ENCODE assay signal across 22 cellular contexts in the genomic region with DNA sequence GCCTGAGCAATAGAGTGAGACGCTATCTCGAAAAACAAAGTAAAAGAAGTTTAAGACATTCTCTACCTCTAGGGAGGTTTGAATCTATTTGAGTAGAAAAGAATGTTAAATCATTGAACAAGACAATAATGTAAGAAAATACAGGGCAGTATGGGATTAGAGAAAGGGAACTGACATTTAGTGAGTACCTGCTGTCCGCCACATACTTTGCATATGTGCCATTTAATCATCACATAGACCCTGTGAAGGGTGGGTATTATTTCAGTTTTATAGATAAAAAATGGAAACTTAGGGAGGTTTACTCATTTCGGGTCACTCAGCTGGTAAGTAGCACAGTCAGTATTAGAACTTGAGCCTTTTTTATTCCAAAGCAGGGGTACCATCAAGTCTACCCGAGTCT. TPM values are rescaled to one million over a fixed set of nuclear protein-coding genes. Genes with fewer than 3 reads are reported as not detected.
A peak's percentile ranks its signal among the peaks of the same experiment; 100 is the strongest.
DNase-seq lines count a peak whose midpoint lies in the region; ATAC-seq and TF ChIP-seq lines count a peak whose summit lies in the region.
"Had no signal": no experiment of that assay in that cellular context is flagged by ENCODE, and none has a peak within 500 bp of the region (broad histone marks: within the 10 kb centered on the region; RNA-seq: fewer than 3 reads in every experiment).

No MANE protein-coding gene starts in this region.

- TF ChIP-seq CTCF in OCI-LY1 (IDR thresholded peaks at IDR 0.05; ENCODE audit: low read length) = no peak
- no peak for TF ChIP-seq CTCF in esophagus squamous epithelium (IDR thresholded peaks at IDR 0.05)
- no peak for TF ChIP-seq CTCF in WTC11 (IDR thresholded peaks at IDR 0.05)

- peak; percentile 63 for ATAC-seq in activated T-cell treated with anti-CD3 and anti-CD28 coated beads, Interleukin-2, amount 50 U/mL, for 4 hours
- ATAC-seq in activated naive CD8-positive, alpha-beta T cell treated with anti-CD3 and anti-CD28 coated beads, Interleukin-2, amount 50 U/mL, for 24 hours = peak; percentile 93
- ATAC-seq in stimulated activated memory B cell treated with anti-CD40 and anti-IgM and Interleukin-4, amounts not matched to agents 10 μg/mL and 1 μg/mL and 100 μg/mL, for 72 hours = peak; percentile 80
- ATAC-seq in WTC11 = no peak
- ATAC-seq in GM18505 (IDR thresholded peaks at IDR 0.05; ENCODE audit: unreplicated experiment) = no peak

- H3K9me3 ChIP-seq in OCI-LY1 (ENCODE audit: low read length) (no peaks in the 10 kb centered on the region), esophagus squamous epithelium (no peaks in the 10 kb centered on the region)
- H3K9me3 ChIP-seq: BLaER1 had no signal

- peaks cover 64% of the 10 kb centered on the region for H3K4me1 Mint-ChIP-seq in activated T-cell treated with anti-CD3 and anti-CD28 coated beads, Interleukin-2, amount 50 U/mL, for 4 hours (ENCODE audit: low read depth)
- peaks cover 65% of the 10 kb centered on the region for H3K4me1 Mint-ChIP-seq in activated naive CD8-positive, alpha-beta T cell treated with anti-CD3 and anti-CD28 coated beads, Interleukin-2, amount 50 U/mL, for 24 hours
- peaks cover 55% of the 10 kb centered on the region for H3K4me1 Mint-ChIP-seq in stimulated activated memory B cell treated with anti-CD40 and anti-IgM and Interleukin-4, amounts not matched to agents 10 μg/mL and 1 μg/mL and 100 μg/mL, for 72 hours
- H3K4me1 Mint-ChIP-seq in WTC11 = peaks cover 5% of the 10 kb centered on the region

- H3K4me1 ChIP-seq in OCI-LY1 (ENCODE audit: insufficient read depth, low read length, severe bottlenecking) (peaks cover 39% of the 10 kb centered on the region), esophagus squamous epithelium (peaks cover 0 to 12% (median 0%) of the 10 kb centered on the region in 3 donors)
- H3K4me1 ChIP-seq: BLaER1 had no signal

- peaks cover 61% of the 10 kb centered on the region for H3K36me3 Mint-ChIP-seq in activated T-cell treated with anti-CD3 and anti-CD28 coated beads, Interleukin-2, amount 50 U/mL, for 4 hours (ENCODE audit: insufficient read depth)
- H3K36me3 Mint-ChIP-seq in activated naive CD8-positive, alpha-beta T cell treated with anti-CD3 and anti-CD28 coated beads, Interleukin-2, amount 50 U/mL, for 24 hours (ENCODE audit: low read depth) = peaks cover 78% of the 10 kb centered on the region
- peaks cover 73% of the 10 kb centered on the region for H3K36me3 Mint-ChIP-seq in stimulated activated memory B cell treated with anti-CD40 and anti-IgM and Interleukin-4, amounts not matched to agents 10 μg/mL and 1 μg/mL and 100 μg/mL, for 72 hours
- peaks cover 61% of the 10 kb centered on the region for H3K36me3 Mint-ChIP-seq in WTC11

- no peak overlapping the region for H3K4me3 Mint-ChIP-seq in activated T-cell treated with anti-CD3 and anti-CD28 coated beads, Interleukin-2, amount 50 U/mL, for 4 hours
- peak overlapping the region; percentile 49 for H3K4me3 Mint-ChIP-seq in activated naive CD8-positive, alpha-beta T cell treated with anti-CD3 and anti-CD28 coated beads, Interleukin-2, amount 50 U/mL, for 24 hours
- peak overlapping the region; percentile 34 for H3K4me3 Mint-ChIP-seq in stimulated activated memory B cell treated with anti-CD40 and anti-IgM and Interleukin-4, amounts not matched to agents 10 μg/mL and 1 μg/mL and 100 μg/mL, for 72 hours
- no peak overlapping the region for H3K4me3 Mint-ChIP-seq in WTC11
- H3K4me3 Mint-ChIP-seq: type B pancreatic cell had no signal

- peak overlapping the region; percentile 91 for H3K27ac Mint-ChIP-seq in activated naive CD8-positive, alpha-beta T cell treated with anti-CD3 and anti-CD28 coated beads, Interleukin-2, amount 50 U/mL, for 24 hours
- peak overlapping the region; percentile 91 for H3K27ac Mint-ChIP-seq in stimulated activated memory B cell treated with anti-CD40 and anti-IgM and Interleukin-4, amounts not matched to agents 10 μg/mL and 1 μg/mL and 100 μg/mL, for 72 hours
- no peak overlapping the region for H3K27ac Mint-ChIP-seq in WTC11
- H3K27ac Mint-ChIP-seq: type B pancreatic cell had no signal

- intact Hi-C loops in esophagus squamous epithelium (cut with DNase I) = no loop called here

- peaks cover 91% of the 10 kb centered on the region for H3K36me3 ChIP-seq in OCI-LY1 (ENCODE audit: insufficient read depth, low read length)
- peaks cover 4 to 80% (median 12%) of the 10 kb centered on the region in 3 donors for H3K36me3 ChIP-seq in esophagus squamous epithelium

- no peaks in the 10 kb centered on the region for H4K20me1 ChIP-seq in OCI-LY1 (ENCODE audit: insufficient read depth, low read length)

- TF ChIP-seq POLR2A in esophagus squamous epithelium (IDR thresholded peaks at IDR 0.05) (no peak), GM18505 (IDR thresholded peaks at IDR 0.05; ENCODE audit: borderline replicate concordance, extremely low read depth, insufficient read depth, insufficient read length) (no peak)

- DNase-seq in activated T-cell treated with anti-CD3 and anti-CD28 coated beads, Interleukin-2, amount 50 U/mL, for 4 hours = no peak
- DNase-seq in activated T-cell treated with anti-CD3 and anti-CD28 coated beads for 4 hours (no peak), esophagus squamous epithelium (lab: John Stamatoyannopoulos, UW) (no peak), WTC11 (ENCODE audit: low spot score) (no peak)
- no peak for DNase-seq in activated naive CD8-positive, alpha-beta T cell treated with anti-CD3 and anti-CD28 coated beads, Interleukin-2, amount 50 U/mL, for 24 hours
- DNase-seq: activated CD4-positive, alpha-beta T cell treated with anti-CD3 and anti-CD28 coated beads for 4 hours; activated CD8-positive, alpha-beta memory T cell treated with anti-CD3 and anti-CD28 coated beads, Interleukin-2, amount 50 U/mL, for 48 hours; NCI-H1105; NCI-H2029 treated with DMSO at 0.1 percent for 48 hours; NCI-H226; NCI-H748 treated with DMSO at 0.1 percent for 48 hours; OCI-M1; retina; Right ventricle myocardium superior; stimulated activated CD4-positive, alpha-beta T cell treated with anti-CD3 and anti-CD28 coated beads, Interleukin-2, amount 100 ng/mL, for 48 hours had no signal

- peak overlapping the region; percentile 39 for H3K4me2 ChIP-seq in OCI-LY1 (ENCODE audit: low read length)
- H3K4me2 ChIP-seq: BLaER1, smooth muscle cell had no signal

- H3K4me3 ChIP-seq in OCI-LY1 (ENCODE audit: low read depth, low read length, poor library complexity, severe bottlenecking) (peak overlapping the region; percentile 19), esophagus squamous epithelium (no peak overlapping the region)
- H3K4me3 ChIP-seq: BLaER1, coronary artery, smooth muscle cell had no signal

- H3K9ac ChIP-seq in OCI-LY1 (ENCODE audit: low read length) = peak overlapping the region; percentile 39; the same call in 1 of the 2 replicates
- H3K9ac ChIP-seq: BLaER1 had no signal

- H3K27me3 Mint-ChIP-seq in activated T-cell treated with anti-CD3 and anti-CD28 coated beads, Interleukin-2, amount 50 U/mL, for 4 hours (ENCODE audit: low read depth) = no peaks in the 10 kb centered on the region
- H3K27me3 Mint-ChIP-seq in activated naive CD8-positive, alpha-beta T cell treated with anti-CD3 and anti-CD28 coated beads, Interleukin-2, amount 50 U/mL, for 24 hours = no peaks in the 10 kb centered on the region
- no peaks in the 10 kb centered on the region for H3K27me3 Mint-ChIP-seq in stimulated activated memory B cell treated with anti-CD40 and anti-IgM and Interleukin-4, amounts not matched to agents 10 μg/mL and 1 μg/mL and 100 μg/mL, for 72 hours
- H3K27me3 Mint-ChIP-seq in WTC11 (ENCODE audit: low read depth) = no peaks in the 10 kb centered on the region
- H3K27me3 Mint-ChIP-seq: type B pancreatic cell had no signal

- H3K27ac ChIP-seq in OCI-LY1 (ENCODE audit: low read depth, low read length, poor library complexity, severe bottlenecking) (peak overlapping the region; percentile 86), esophagus squamous epithelium (no peak overlapping the region)
- H3K27ac ChIP-seq: BLaER1, coronary artery had no signal

- H3K27me3 ChIP-seq in OCI-LY1 (ENCODE audit: insufficient read depth, low read length) (no peaks in the 10 kb centered on the region), esophagus squamous epithelium (no peaks in the 10 kb centered on the region)
- H3K27me3 ChIP-seq: BLaER1 had no signal

- H3K9me3 Mint-ChIP-seq in activated T-cell treated with anti-CD3 and anti-CD28 coated beads, Interleukin-2, amount 50 U/mL, for 4 hours = no peaks in the 10 kb centered on the region
- H3K9me3 Mint-ChIP-seq in activated naive CD8-positive, alpha-beta T cell treated with anti-CD3 and anti-CD28 coated beads, Interleukin-2, amount 50 U/mL, for 24 hours = no peaks in the 10 kb centered on the region
- no peaks in the 10 kb centered on the region for H3K9me3 Mint-ChIP-seq in stimulated activated memory B cell treated with anti-CD40 and anti-IgM and Interleukin-4, amounts not matched to agents 10 μg/mL and 1 μg/mL and 100 μg/mL, for 72 hours
- H3K9me3 Mint-ChIP-seq in WTC11 = no peaks in the 10 kb centered on the region
- H3K9me3 Mint-ChIP-seq: type B pancreatic cell had no signal

- CTCF ChIA-PET in WTC11 (lab: Charles Lee) = interaction anchor here (0.7 kb wide), 1 partner anchor 13 kb away, joined by 3 read pairs; no protein-coding TSS in a partner anchor

- no peak overlapping the region for H2AFZ ChIP-seq in OCI-LY1 (ENCODE audit: low read length)

- POLR2A ChIA-PET in WTC11 (lab: Charles Lee) = no interaction called here

- H3F3A ChIP-seq in OCI-LY1 (ENCODE audit: insufficient read depth, low read length) = no peaks in the 10 kb centered on the region

- 87 to 92% methylated on average over 5 of the region's 5 CpGs for WGBS in esophagus squamous epithelium, 2 donors

- no peaks in the 10 kb centered on the region for H3K9me2 ChIP-seq in OCI-LY1 (ENCODE audit: low read depth, low read length)

- 0 out of 2 replicates have a peak, but pooled peaks cover 7% of the 10 kb centered on the region for H3K79me2 ChIP-seq in OCI-LY1 (ENCODE audit: insufficient read depth, low read length)

TF ChIP-seq in WTC11, 78 proteins besides CTCF, POLR2A, EP300 and RAD21 (continues in another document):
- no peak for TF ChIP-seq ZNF121 (CRISPR knock-in tag; IDR thresholded peaks at IDR 0.05)
- no peak for TF ChIP-seq ETV6 (CRISPR knock-in tag; IDR thresholded peaks at IDR 0.05)
- TF ChIP-seq TEAD4 (CRISPR knock-in tag; IDR thresholded peaks at IDR 0.05) = no peak
- TF ChIP-seq NR3C1 (CRISPR knock-in tag; conservative IDR thresholded peaks at IDR 0.05; ENCODE audit: low read depth) = no peak

RNA-seq across cellular contexts. Expression of gene STK4, which starts 31.4 kb away (rescaled TPM):
- 100 to 1,000 TPM; 134 to 157 (median 149) TPM for total RNA-seq in activated T-cell treated with anti-CD3 and anti-CD28 coated beads, Interleukin-2, amount 50 U/mL, for 4 hours
- total RNA-seq in esophagus squamous epithelium = 10 to 100 TPM; 14.6 to 29.8 (median 17.6) TPM
- total RNA-seq in WTC11 (2021) = 36.0 to 41.2 TPM (median 37.9 TPM) in 3 replicates

RNA-seq across cellular contexts. Expression of gene TOMM34, which starts 37.5 kb away (rescaled TPM):
- total RNA-seq in activated T-cell treated with anti-CD3 and anti-CD28 coated beads, Interleukin-2, amount 50 U/mL, for 4 hours = 10 to 100 TPM; 70.8 to 76.6 (median 71.6) TPM
- total RNA-seq in esophagus squamous epithelium = 10 to 100 TPM; 11.4 to 19.5 (median 16.7) TPM
- 35.9 to 37.7 TPM (median 36.7 TPM) in 3 replicates for total RNA-seq in WTC11 (2021)

Comparison
In these comparisons a context has a peak if more than half of its experiments do, and no peak if none do; other contexts are left out.
1. ATAC-seq: peak in activated T-cell treated with anti-CD3 and anti-CD28 coated beads, Interleukin-2, amount 50 U/mL, for 4 hours (2 of 2), activated naive CD8-positive, alpha-beta T cell treated with anti-CD3 and anti-CD28 coated beads, Interleukin-2, amount 50 U/mL, for 24 hours (single experiment) and stimulated activated memory B cell treated with anti-CD40 and anti-IgM and Interleukin-4, amounts not matched to agents 10 μg/mL and 1 μg/mL and 100 μg/mL, for 72 hours (single experiment); none in WTC11 (single experiment) and GM18505 (single experiment).
2. H3K4me3 Mint-ChIP-seq: peak in activated naive CD8-positive, alpha-beta T cell treated with anti-CD3 and anti-CD28 coated beads, Interleukin-2, amount 50 U/mL, for 24 hours (single experiment) and stimulated activated memory B cell treated with anti-CD40 and anti-IgM and Interleukin-4, amounts not matched to agents 10 μg/mL and 1 μg/mL and 100 μg/mL, for 72 hours (single experiment); none in activated T-cell treated with anti-CD3 and anti-CD28 coated beads, Interleukin-2, amount 50 U/mL, for 4 hours (single experiment) and WTC11 (single experiment).